1 cellular context compared by ENCODE assay signal in genomic region chr3:195909645-195910498, GRCh38.
A peak's percentile ranks its signal among the peaks of the same experiment; 100 is the strongest.
TF ChIP-seq lines count a peak whose summit lies in the region.

No MANE protein-coding gene starts in this region.

TF ChIP-seq in K562, 482 proteins besides CTCF, POLR2A, EP300 and RAD21 (continued from another document and continues in another):
- TF ChIP-seq ZNF740 (CRISPR knock-in tag; IDR thresholded peaks at IDR 0.05) (peak; percentile 70; the same call in 1 of the 2 replicates), ZNF740 (tag; IDR thresholded peaks at IDR 0.05) (peak in 1 of 2 experiments; percentile 86; a peak in 2 of 4 replicates), DIDO1 (tag; IDR thresholded peaks at IDR 0.05; ENCODE audit: low read depth) (no peak), ZNF175 (CRISPR knock-in tag; IDR thresholded peaks at IDR 0.05; ENCODE audit: low read depth) (no peak), ELF4 (CRISPR knock-in tag; IDR thresholded peaks at IDR 0.05) (no peak), KAT8 (IDR thresholded peaks at IDR 0.05; ENCODE audit: low read depth) (no peak), NCOA1 (IDR thresholded peaks at IDR 0.05; ENCODE audit: low read depth) (no peak), MBD2 (IDR thresholded peaks at IDR 0.05; ENCODE audit: borderline replicate concordance, low read depth) (no peak), WHSC1 (IDR thresholded peaks at IDR 0.05; ENCODE audit: low read length) (no peak), ATF7 (IDR thresholded peaks at IDR 0.05) (peak; percentile 20; the same call in 1 of the 2 replicates), ELK1 (CRISPR knock-in tag; IDR thresholded peaks at IDR 0.05) (no peak), GABPB2 (CRISPR knock-in tag; conservative IDR thresholded peaks at IDR 0.05) (no peak), FOXM1 (IDR thresholded peaks at IDR 0.05; ENCODE audit: low read depth) (no peak), FOXM1 (CRISPR knock-in tag; IDR thresholded peaks at IDR 0.05; ENCODE audit: low read depth) (no peak), HOXB6 (CRISPR knock-in tag; IDR thresholded peaks at IDR 0.05; ENCODE audit: borderline replicate concordance) (no peak), TAF9B (IDR thresholded peaks at IDR 0.05; ENCODE audit: partially characterized antibody) (no peak), ZNF431 (CRISPR knock-in tag; IDR thresholded peaks at IDR 0.05) (no peak), ZC3H4 (CRISPR knock-in tag; IDR thresholded peaks at IDR 0.05; ENCODE audit: borderline replicate concordance) (peak; percentile 34; the same call in 1 of the 2 replicates), RB1 (IDR thresholded peaks at IDR 0.05; ENCODE audit: low read depth) (no peak; the same call in 1 of the 2 replicates), ZNF696 (CRISPR knock-in tag; conservative IDR thresholded peaks at IDR 0.05) (no peak), E4F1 (CRISPR knock-in tag; IDR thresholded peaks at IDR 0.05; ENCODE audit: borderline replicate concordance) (no peak), ATF3 (IDR thresholded peaks at IDR 0.05) (no peak), ATF3 (CRISPR knock-in tag; conservative IDR thresholded peaks at IDR 0.05) (no peak), ATF6 (CRISPR knock-in tag; IDR thresholded peaks at IDR 0.05) (no peak), ETV5 (CRISPR knock-in tag; IDR thresholded peaks at IDR 0.05; ENCODE audit: low read depth) (no peak), CBX2 (IDR thresholded peaks at IDR 0.05; ENCODE audit: insufficient read depth, low read length, poor library complexity, severe bottlenecking) (no peak), ZNF316 (IDR thresholded peaks at IDR 0.05) (no peak), DNMT1 (IDR thresholded peaks at IDR 0.05) (no peak), NFIX (CRISPR knock-in tag; IDR thresholded peaks at IDR 0.05; ENCODE audit: low read depth) (no peak), VEZF1 (CRISPR knock-in tag; IDR thresholded peaks at IDR 0.05) (peak; percentile 98), MYC (IDR thresholded peaks at IDR 0.05; ENCODE audit: low read depth, low read length) (peak; percentile 19; the same call in 1 of the 2 replicates), MYC (CRISPR knock-in tag; IDR thresholded peaks at IDR 0.05; ENCODE audit: borderline replicate concordance, low read depth) (no peak), RBM15 (IDR thresholded peaks at IDR 0.05; ENCODE audit: insufficient read depth, low read length) (no peak), ZNF133 (CRISPR knock-in tag; IDR thresholded peaks at IDR 0.05) (no peak), ZBTB5 (IDR thresholded peaks at IDR 0.05) (no peak), FIP1L1 (IDR thresholded peaks at IDR 0.05; ENCODE audit: low read depth, low read length, poor library complexity, severe bottlenecking) (no peak), POLR3A (IDR thresholded peaks at IDR 0.05; ENCODE audit: borderline replicate concordance, extremely low read depth, insufficient read depth, insufficient read length) (no peak), ZNF639 (CRISPR knock-in tag; conservative IDR thresholded peaks at IDR 0.05 in 1 of 2, IDR thresholded peaks at IDR 0.05 in 1 of 2) (peak in 1 of 2 experiments; percentile 85; a peak in 1 of 4 replicates), BCOR (IDR thresholded peaks at IDR 0.05) (0 out of 2 replicates have a peak, but pooled peaks have one; percentile 17), GMEB1 (CRISPR knock-in tag; IDR thresholded peaks at IDR 0.05) (no peak), DMBX1 (CRISPR knock-in tag; IDR thresholded peaks at IDR 0.05; ENCODE audit: borderline replicate concordance) (no peak), CHAMP1 (IDR thresholded peaks at IDR 0.05) (no peak), FOXJ3 (CRISPR knock-in tag; IDR thresholded peaks at IDR 0.05) (no peak), PHF21A (IDR thresholded peaks at IDR 0.05; ENCODE audit: borderline replicate concordance, low read depth) (no peak), RBM39 (optimal IDR thresholded peaks at IDR 0.05; ENCODE audit: low read depth, low read length) (no peak), FOXA1 (IDR thresholded peaks at IDR 0.05; ENCODE audit: borderline replicate concordance) (no peak)
